ENCODE assay signal across 25 cellular contexts in the genomic region with DNA sequence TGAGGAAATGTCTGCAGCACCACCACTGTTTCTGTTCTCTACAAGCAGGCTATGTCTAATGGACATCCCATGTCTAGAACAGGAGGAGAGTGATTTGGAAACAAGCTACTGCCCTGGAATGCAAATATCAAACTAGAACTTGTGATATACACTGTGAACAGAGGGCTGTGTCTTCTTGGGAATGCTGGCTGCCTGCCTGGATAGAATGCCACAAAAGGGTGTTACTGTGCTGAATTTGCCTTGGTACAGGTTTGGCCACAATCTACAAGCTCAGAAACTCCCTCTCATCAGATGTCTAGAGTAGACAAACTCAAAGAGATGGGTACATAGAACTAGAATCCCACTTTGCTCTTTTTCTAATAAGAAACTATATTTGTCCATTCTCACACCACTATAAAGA.
"Had no signal": no experiment of that assay in that cellular context is flagged by ENCODE, and none has a peak within 500 bp of the region (broad histone marks: within the 10 kb centered on the region; RNA-seq: fewer than 3 reads in every experiment).

No MANE protein-coding gene starts in this region.

- H3K4me3 ChIP-seq: colonic mucosa, lung, mucosa of descending colon, pancreas, right lobe of liver, smooth muscle cell, thyroid gland had no signal

- H3K27me3 ChIP-seq: colonic mucosa, foreskin keratinocyte, neutrophil, pancreas, thyroid gland had no signal

- ATAC-seq: esophagus mucosa; foreskin keratinocyte; mucosa of descending colon; natural killer cell treated with Interleukin-12 subunit alpha and Interleukin-12 subunit beta and Interleukin-15 and Interleukin-18, amount 100 ng/mL, for 72 hours; pancreas; right lobe of liver; stimulated activated naive CD8-positive, alpha-beta T cell treated with anti-CD3 and anti-CD28 coated beads, Interleukin-15, amount 100 ng/mL, for 72 hours had no signal

- H3K4me2 ChIP-seq: smooth muscle cell had no signal

- H3K9me3 ChIP-seq: colonic mucosa, mucosa of descending colon, neutrophil, pancreas, right lobe of liver, thyroid gland had no signal

- DNase-seq: colonic mucosa; effector CD8-positive, alpha-beta T cell; endodermal cell; foreskin keratinocyte; glutamatergic neuron; hypothalamus; immature natural killer cell; mucosa of descending colon; naive B cell; pancreas; retina; right lobe of liver; stimulated activated CD4-positive, alpha-beta T cell treated with anti-CD3 and anti-CD28 coated beads, Interleukin-12 subunit alpha, Interleukin-12 subunit beta, amount 100 ng/mL, for 4 hours; stimulated activated CD4-positive, alpha-beta T cell treated with anti-CD3 and anti-CD28 coated beads, Interleukin-1b, Interleukin-23, amount 100 ng/mL, for 48 hours; stimulated activated CD4-positive, alpha-beta T cell treated with anti-CD3 and anti-CD28 coated beads, Interleukin-4, amount 100 ng/mL, for 1 hour; stimulated activated CD8-positive, alpha-beta memory T cell treated with anti-CD3 and anti-CD28 coated beads, Interleukin-4, amount 100 ng/mL, for 48 hours; stimulated activated naive CD4-positive, alpha-beta T cell; stimulated activated naive CD8-positive, alpha-beta T cell treated with anti-CD3 and anti-CD28 coated beads, Interleukin-15, amount 100 ng/mL, for 72 hours; thyroid gland had no signal

- H3K36me3 ChIP-seq: colonic mucosa, neutrophil, pancreas, right lobe of liver, thyroid gland had no signal

- H3K4me1 ChIP-seq: colonic mucosa, foreskin keratinocyte, pancreas, right lobe of liver, thyroid gland had no signal

- H3K27ac ChIP-seq: colonic mucosa, epithelial cell of prostate, foreskin keratinocyte, neutrophil, pancreas, right lobe of liver, thyroid gland had no signal
